In genomic region chr17:50710650-50711049, GRCh38 we compare ENCODE assay signal across 19 cellular contexts. TPM values are rescaled to one million over a fixed set of nuclear protein-coding genes. Genes with fewer than 3 reads are reported as not detected.
DNase-seq lines count a peak whose midpoint lies in the region; ATAC-seq and TF ChIP-seq lines count a peak whose summit lies in the region.
"Had no signal": no experiment of that assay in that cellular context is flagged by ENCODE, and none has a peak within 500 bp of the region (broad histone marks: within the 10 kb centered on the region; RNA-seq: fewer than 3 reads in every experiment).

No MANE protein-coding gene starts in this region.

- no peak overlapping the region for H3K4me3 ChIP-seq in BLaER1
- H3K4me3 ChIP-seq in WERI-Rb-1 (ENCODE audit: low read depth, low read length) = no peak overlapping the region
- H3K4me3 ChIP-seq in thyroid gland (replicated peaks in 1 of 3) = no peak overlapping the region
- H3K4me3 ChIP-seq: PC-9, SJSA1 had no signal

- H3K27ac Mint-ChIP-seq in CD4-positive, alpha-beta T cell = peak overlapping the region; percentile 76
- no peak overlapping the region for H3K27ac Mint-ChIP-seq in neural crest cell (ENCODE audit: unreplicated experiment)
- H3K27ac Mint-ChIP-seq in naive thymus-derived CD8-positive, alpha-beta T cell = peak overlapping the region in 5 of 10 donors; percentile 19 to 100 (median 61)
- H3K27ac Mint-ChIP-seq: HFFc6 had no signal

- no peaks in the 10 kb centered on the region for H3K27me3 ChIP-seq in BLaER1
- no peaks in the 10 kb centered on the region for H3K27me3 ChIP-seq in CD4-positive, alpha-beta T cell (ENCODE audit: control insufficient read depth, insufficient read depth, low read length)
- no peaks in the 10 kb centered on the region for H3K27me3 ChIP-seq in WERI-Rb-1 (ENCODE audit: insufficient read depth, low read depth, severe bottlenecking)
- H3K27me3 ChIP-seq in thyroid gland = no peaks in the 10 kb centered on the region
- H3K27me3 ChIP-seq: SJSA1 had no signal

- no peak for DNase-seq in CD4-positive, alpha-beta T cell
- DNase-seq in WERI-Rb-1 (peak; percentile 61), neural crest cell (ENCODE audit: low read depth, low spot score) (no peak), RKO (ENCODE audit: low spot score) (no peak), GM10266 (ENCODE audit: extremely low spot score) (no peak), thyroid gland (no peak)
- no peak for DNase-seq in naive thymus-derived CD8-positive, alpha-beta T cell
- DNase-seq: ACHN, AML-193, DND-41, HFFc6, NCI-H2029, NCI-H2171, NCI-H446, PC-9 had no signal

- H3K36me3 ChIP-seq in BLaER1 (peaks cover 1% of the 10 kb centered on the region; the same call in 1 of the 2 replicates), WERI-Rb-1 (peaks cover 7% of the 10 kb centered on the region), thyroid gland (no peaks in the 10 kb centered on the region)

- H4K20me1 ChIP-seq in BLaER1 = peaks cover 1% of the 10 kb centered on the region; the same call in 1 of the 2 replicates

- WGBS in thyroid gland, 2 donors = 92% methylated on average over 4 of the region's 4 CpGs

- no peak for TF ChIP-seq POLR2A in thyroid gland (IDR thresholded peaks at IDR 0.05)

- POLR2A ChIA-PET in CD4-positive, alpha-beta T cell (lab: Charles Lee) = no interaction called here
- POLR2A ChIA-PET in naive thymus-derived CD8-positive, alpha-beta T cell (lab: Charles Lee) = no interaction called here

- peak overlapping the region; percentile 98 for H3K4me2 ChIP-seq in BLaER1
- H3K4me2 ChIP-seq: PC-9 had no signal

- peaks cover 12% of the 10 kb centered on the region for H3K36me3 Mint-ChIP-seq in CD4-positive, alpha-beta T cell (ENCODE audit: low read depth)
- H3K36me3 Mint-ChIP-seq in neural crest cell (ENCODE audit: low read depth) = no peaks in the 10 kb centered on the region
- H3K36me3 Mint-ChIP-seq in naive thymus-derived CD8-positive, alpha-beta T cell = peaks cover 0 to 5% (median 0%) of the 10 kb centered on the region in 3 donors

- no peaks in the 10 kb centered on the region for H3K9me3 ChIP-seq in BLaER1
- H3K9me3 ChIP-seq in CD4-positive, alpha-beta T cell (ENCODE audit: control insufficient read depth, low read length) = no peaks in the 10 kb centered on the region
- no peaks in the 10 kb centered on the region for H3K9me3 ChIP-seq in WERI-Rb-1 (ENCODE audit: severe bottlenecking)
- no peaks in the 10 kb centered on the region for H3K9me3 ChIP-seq in thyroid gland
- H3K9me3 ChIP-seq: SJSA1 had no signal

- H3K4me1 ChIP-seq in BLaER1 (peaks cover 44% of the 10 kb centered on the region), thyroid gland (peaks cover 20 to 26% of the 10 kb centered on the region in 2 donors)

- CTCF ChIA-PET in CD4-positive, alpha-beta T cell (lab: Charles Lee) = no interaction called here

- no peaks in the 10 kb centered on the region for H3K9me3 Mint-ChIP-seq in CD4-positive, alpha-beta T cell
- H3K9me3 Mint-ChIP-seq in neural crest cell = no peaks in the 10 kb centered on the region
- H3K9me3 Mint-ChIP-seq in naive thymus-derived CD8-positive, alpha-beta T cell = no peaks in the 10 kb centered on the region
- H3K9me3 Mint-ChIP-seq: HFFc6 had no signal

- TF ChIP-seq CTCF in CD4-positive, alpha-beta T cell (IDR thresholded peaks at IDR 0.05) = no peak
- TF ChIP-seq CTCF in WERI-Rb-1 (IDR thresholded peaks at IDR 0.05; ENCODE audit: low read depth, low read length) (no peak), neural crest cell (conservative IDR thresholded peaks at IDR 0.05) (no peak), GM10266 (IDR thresholded peaks at IDR 0.05; ENCODE audit: control insufficient read depth, insufficient read depth, low read depth, missing control alignments) (no peak), thyroid gland (IDR thresholded peaks at IDR 0.05) (no peak)

- no peak for ATAC-seq in CD4-positive, alpha-beta T cell (ENCODE audit: poor library complexity)
- no peak for ATAC-seq in naive thymus-derived CD8-positive, alpha-beta T cell

- no peak overlapping the region for H3K27ac ChIP-seq in BLaER1
- no peak overlapping the region for H3K27ac ChIP-seq in CD4-positive, alpha-beta T cell (ENCODE audit: low read depth, low read length)
- no peak overlapping the region for H3K27ac ChIP-seq in WERI-Rb-1
- no peak overlapping the region for H3K27ac ChIP-seq in thyroid gland
- H3K27ac ChIP-seq: PC-9, SJSA1 had no signal

- no peak overlapping the region for H3K9ac ChIP-seq in BLaER1
- H3K9ac ChIP-seq: KMS-11 had no signal

- no peaks in the 10 kb centered on the region for H3K27me3 Mint-ChIP-seq in CD4-positive, alpha-beta T cell
- no peaks in the 10 kb centered on the region for H3K27me3 Mint-ChIP-seq in neural crest cell (ENCODE audit: low read depth)
- no peaks in the 10 kb centered on the region for H3K27me3 Mint-ChIP-seq in naive thymus-derived CD8-positive, alpha-beta T cell

- H3K4me1 Mint-ChIP-seq in CD4-positive, alpha-beta T cell (ENCODE audit: low read depth) = peaks cover 27% of the 10 kb centered on the region
- H3K4me1 Mint-ChIP-seq in neural crest cell = peaks cover 33% of the 10 kb centered on the region
- H3K4me1 Mint-ChIP-seq in naive thymus-derived CD8-positive, alpha-beta T cell = peaks cover 17 to 39% (median 28%) of the 10 kb centered on the region in 4 donors

- intact Hi-C loops in CD4-positive, alpha-beta T cell (cut with DNase I, micrococcal nuclease) = no loop called here
- intact Hi-C loops in thyroid gland (cut with DNase I) = no loop called here

- no peak overlapping the region for H3K4me3 Mint-ChIP-seq in CD4-positive, alpha-beta T cell
- H3K4me3 Mint-ChIP-seq in neural crest cell = peak overlapping the region; percentile 41
- H3K4me3 Mint-ChIP-seq in naive thymus-derived CD8-positive, alpha-beta T cell = no peak overlapping the region
- H3K4me3 Mint-ChIP-seq: HFFc6 had no signal

RNA-seq across cellular contexts. Expression of gene ANKRD40, which starts 2.9 kb away (rescaled TPM):
- 10 to 100 TPM; 22.8 to 24.0 TPM for total RNA-seq in CD4-positive, alpha-beta T cell
- 62.0 and 64.0 TPM in 2 replicates for total RNA-seq in neural crest cell
- 10 to 100 TPM; 35.5 to 39.5 TPM for total RNA-seq in naive thymus-derived CD8-positive, alpha-beta T cell
- polyA plus RNA-seq in naive thymus-derived CD8-positive, alpha-beta T cell = 1 to 10 TPM; 2.8 to 5.2 (median 4.3) TPM
- 10 to 100 TPM; 29.4 to 40.2 (median 35.1) TPM for total RNA-seq in thyroid gland

RNA-seq across cellular contexts. Expression of gene LUC7L3, which starts 8.8 kb away (rescaled TPM):
- 100 to 1,000 TPM; 116 to 126 TPM for total RNA-seq in CD4-positive, alpha-beta T cell
- 175 and 188 TPM in 2 replicates for total RNA-seq in neural crest cell
- total RNA-seq in naive thymus-derived CD8-positive, alpha-beta T cell = 100 to 1,000 TPM; 311 to 345 TPM
- 10 to 100 TPM; 41.6 to 58.4 (median 46.0) TPM for polyA plus RNA-seq in naive thymus-derived CD8-positive, alpha-beta T cell
- 100 to 1,000 TPM in 2 of 4 donors, 10 to 100 TPM in 2; 75.2 to 199 (median 140) TPM for total RNA-seq in thyroid gland

RNA-seq across cellular contexts. Expression of gene ANKRD40CL, which starts 56.7 kb away (rescaled TPM):
- total RNA-seq in CD4-positive, alpha-beta T cell = not detected
- not detected in 2 replicates for total RNA-seq in neural crest cell
- total RNA-seq in naive thymus-derived CD8-positive, alpha-beta T cell = not detected
- not detected for polyA plus RNA-seq in naive thymus-derived CD8-positive, alpha-beta T cell
- not detected for total RNA-seq in thyroid gland
- total RNA-seq: HFFc6, M059J, PC-9, SJSA1 had no signal
